In the genomic region with DNA sequence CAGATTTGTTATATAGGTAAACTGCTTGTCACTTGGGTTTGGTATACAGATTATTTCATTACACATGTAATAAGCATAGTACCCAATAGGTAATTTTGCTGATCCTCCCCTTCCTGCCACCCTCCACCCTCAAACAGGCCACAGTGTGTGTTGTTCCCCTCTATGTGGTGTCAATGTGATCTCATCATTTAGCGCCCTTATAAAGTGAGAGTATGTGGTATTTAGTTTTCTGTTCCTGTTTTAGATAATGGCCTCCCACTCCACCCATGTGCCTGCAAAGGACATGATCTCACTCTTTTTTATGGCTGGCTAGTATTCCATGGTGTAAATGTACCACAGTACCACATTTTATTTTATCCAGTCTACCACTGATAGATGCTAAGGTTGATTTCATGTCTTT, we compare ENCODE assay signal across 35 cellular contexts.
"Had no signal": no experiment of that assay in that cellular context is flagged by ENCODE, and none has a peak within 500 bp of the region (broad histone marks: within the 10 kb centered on the region; RNA-seq: fewer than 3 reads in every experiment).

No MANE protein-coding gene starts in this region.

- DNase-seq: Karpas-422, Kasumi-1, MG63, MM.1S, NCI-H1048, NCI-H1092, NCI-H1092 treated with DMSO at 0.1 percent for 48 hours, NCI-H1105, NCI-H1105 treated with DMSO at 0.1 percent for 48 hours, NCI-H1417, NCI-H1417 treated with DMSO at 0.1 percent for 48 hours, NCI-H1436, NCI-H1436 treated with DMSO at 0.1 percent for 48 hours, NCI-H146, NCI-H1694, NCI-H1694 treated with DMSO at 0.1 percent for 48 hours, NCI-H187, NCI-H187 treated with DMSO at 0.1 percent for 48 hours, NCI-H1930, NCI-H2029, NCI-H2029 treated with DMSO at 0.1 percent for 48 hours, NCI-H2081, NCI-H2081 treated with DMSO at 0.1 percent for 48 hours, NCI-H2107, NCI-H2171, NCI-H2171 treated with DMSO at 0.1 percent for 48 hours, NCI-H2227 treated with DMSO at 0.1 percent for 48 hours, NCI-H226, NCI-H446, NCI-H446 treated with DMSO at 0.1 percent for 48 hours, NCI-H510A, NCI-H510A treated with DMSO at 0.1 percent for 48 hours, NCI-H524, NCI-H524 treated with DMSO at 0.1 percent for 48 hours, NCI-H526 had no signal

- H3K36me3 ChIP-seq: MG63 had no signal

- H3K4me3 ChIP-seq: MG63 had no signal

- H3K9me3 ChIP-seq: MG63 had no signal

- H3K27me3 ChIP-seq: MG63 had no signal
